9 cellular contexts compared by ENCODE assay signal in genomic region chr11:100445231-100445735, GRCh38.
DNase-seq lines count a peak whose midpoint lies in the region; ATAC-seq and TF ChIP-seq lines count a peak whose summit lies in the region.
"Had no signal": no experiment of that assay in that cellular context is flagged by ENCODE, and none has a peak within 500 bp of the region (broad histone marks: within the 10 kb centered on the region; RNA-seq: fewer than 3 reads in every experiment).

No MANE protein-coding gene starts in this region.

- H3K9me3 ChIP-seq in PC-3 (ENCODE audit: low read length), result no peaks in the 10 kb centered on the region

- peaks cover 24% of the 10 kb centered on the region for H3K27me3 ChIP-seq in PC-3 (ENCODE audit: low read length)

- H3K4me3 ChIP-seq in PC-3 (ENCODE audit: low read length) (no peak overlapping the region), fibroblast of villous mesenchyme (ENCODE audit: low read depth, low read length) (no peak overlapping the region)

- POLR2A ChIA-PET in PC-3 (lab: Charles Lee; ENCODE audit: unreplicated experiment), result no interaction called here

- DNase-seq in PC-3, result peak; percentile 59
- no peak for DNase-seq in fibroblast of villous mesenchyme (ENCODE audit: low read depth)
- DNase-seq in non-pigmented ciliary epithelial cell (ENCODE audit: low read depth), result peak; percentile 4
- no peak for DNase-seq in HuH-7.5 (ENCODE audit: low spot score)
- no peak for DNase-seq in hepatic stellate cell (ENCODE audit: low spot score)
- DNase-seq: stimulated activated CD4-positive, alpha-beta T cell treated with anti-CD3 and anti-CD28 coated beads, Interleukin-2, amount 100 ng/mL, for 24 hours had no signal

- no peaks in the 10 kb centered on the region for H3K36me3 ChIP-seq in PC-3 (ENCODE audit: low read depth, low read length)

- peak; percentile 93 for TF ChIP-seq EP300 in Ishikawa (IDR thresholded peaks at IDR 0.05; ENCODE audit: borderline replicate concordance)

- no peak overlapping the region for H2AFZ ChIP-seq in PC-3 (ENCODE audit: low read length)

- TF ChIP-seq RAD21 in Ishikawa (IDR thresholded peaks at IDR 0.05; ENCODE audit: low read depth), result peak; percentile 57

- H3K4me2 ChIP-seq in PC-3 (ENCODE audit: low read length), result no peak overlapping the region

- intact Hi-C loops in PC-3 (cut with micrococcal nuclease), result no loop called here

- TF ChIP-seq CTCF in PC-3 (conservative IDR thresholded peaks at IDR 0.05; ENCODE audit: low read depth, low read length) (no peak), fibroblast of villous mesenchyme (IDR thresholded peaks at IDR 0.05; ENCODE audit: insufficient read depth, low read depth, low read length) (peak; percentile 33)

- H3K4me1 ChIP-seq in PC-3 (ENCODE audit: insufficient read depth, low read length), result no peaks in the 10 kb centered on the region

- no peak overlapping the region for H3K9ac ChIP-seq in PC-3 (ENCODE audit: low read length)

- CTCF ChIA-PET in PC-3 (lab: Charles Lee), result interaction anchor here (0.6 kb wide), 1 partner anchor 184 kb away, joined by 4 read pairs; no protein-coding TSS in a partner anchor

- no peak overlapping the region for H3K27ac ChIP-seq in PC-3 (ENCODE audit: low read length)

- no peaks in the 10 kb centered on the region for H3K9me2 ChIP-seq in PC-3 (replicated peaks; ENCODE audit: low read length)

- no peak for ATAC-seq in PC-3
- ATAC-seq in GM21360 (IDR thresholded peaks at IDR 0.05; ENCODE audit: unreplicated experiment), result no peak
- ATAC-seq in HG02852 (IDR thresholded peaks at IDR 0.05; ENCODE audit: unreplicated experiment), result no peak

- no peaks in the 10 kb centered on the region for H3K79me2 ChIP-seq in PC-3 (ENCODE audit: low read length)

- no peaks in the 10 kb centered on the region for H3F3A ChIP-seq in PC-3 (ENCODE audit: low read length, unreplicated experiment)

- H4K20me1 ChIP-seq in PC-3 (ENCODE audit: low read length), result no peaks in the 10 kb centered on the region

- BruUV-seq in PC-3 (replicated peaks; lab: Mats Ljungman, UMichigan), result no TSS peak

TF ChIP-seq in Ishikawa, 13 proteins besides CTCF, POLR2A, EP300 and RAD21:
- peak; percentile 14; the same call in 1 of the 2 replicates for TF ChIP-seq YY1 (IDR thresholded peaks at IDR 0.05; ENCODE audit: low read depth)
- peak; percentile 14; the same call in 1 of the 2 replicates for TF ChIP-seq CREB1 (IDR thresholded peaks at IDR 0.05; ENCODE audit: low read depth)
- TF ChIP-seq NFIC (IDR thresholded peaks at IDR 0.05), result peak; percentile 100
- TF ChIP-seq USF1 (IDR thresholded peaks at IDR 0.05), result peak; percentile 22; the same call in 1 of the 2 replicates
- TF ChIP-seq CEBPB (IDR thresholded peaks at IDR 0.05), result no peak; the same call in 1 of the 2 replicates
- TF ChIP-seq TAF1 (IDR thresholded peaks at IDR 0.05; ENCODE audit: low read depth), result no peak
- peak; percentile 82 for TF ChIP-seq FOXM1 (IDR thresholded peaks at IDR 0.05; ENCODE audit: borderline replicate concordance, low read depth)
- peak; percentile 90 for TF ChIP-seq TEAD4 (IDR thresholded peaks at IDR 0.05)
- no peak for TF ChIP-seq ZBTB7A (IDR thresholded peaks at IDR 0.05; ENCODE audit: low read depth)
- TF ChIP-seq MAX (IDR thresholded peaks at IDR 0.05), result peak; percentile 65
- peak; percentile 90 for TF ChIP-seq TCF12 (IDR thresholded peaks at IDR 0.05; ENCODE audit: low read depth)
- TF ChIP-seq EGR1 (IDR thresholded peaks at IDR 0.05), result no peak
- TF ChIP-seq REST (IDR thresholded peaks at IDR 0.05; ENCODE audit: low read depth), result no peak

Comparison
In these comparisons a context has a peak if more than half of its experiments do, and no peak if none do; other contexts are left out.
1. DNase-seq: peak in PC-3 (single experiment) and non-pigmented ciliary epithelial cell (single experiment); none in fibroblast of villous mesenchyme (single experiment), HuH-7.5 (single experiment) and hepatic stellate cell (single experiment).